19 cellular contexts compared by ENCODE assay signal in genomic region chr16:69906838-69907301, GRCh38. TPM values are rescaled to one million over a fixed set of nuclear protein-coding genes. Genes with fewer than 3 reads are reported as not detected.
DNase-seq lines count a peak whose midpoint lies in the region; ATAC-seq and TF ChIP-seq lines count a peak whose summit lies in the region.
"Had no signal": no experiment of that assay in that cellular context is flagged by ENCODE, and none has a peak within 500 bp of the region (broad histone marks: within the 10 kb centered on the region; RNA-seq: fewer than 3 reads in every experiment).

No MANE protein-coding gene starts in this region.

- TF ChIP-seq RAD21 in SK-N-SH (IDR thresholded peaks at IDR 0.05; ENCODE audit: low read length) = no peak

- WGBS in SK-N-SH (ENCODE audit: low lambda C conversion rate) = 87% methylated on average over 3 of the region's 3 CpGs
- WGBS in smooth muscle cell (ENCODE audit: low lambda C conversion rate) = 51% methylated on average over 3 of the region's 3 CpGs
- 83 to 94% methylated on average over 3 of the region's 3 CpGs for WGBS in body of pancreas, 2 donors

- no peaks in the 10 kb centered on the region for H3K27me3 ChIP-seq in SK-N-SH (ENCODE audit: insufficient read depth)
- H3K27me3 ChIP-seq in smooth muscle cell (ENCODE audit: low read depth) = no peaks in the 10 kb centered on the region
- no peaks in the 10 kb centered on the region for H3K27me3 ChIP-seq in body of pancreas
- H3K27me3 ChIP-seq: esophagus squamous epithelium, SJCRH30 had no signal

- CTCF ChIA-PET in SK-N-SH (lab: Yijun Ruan, JAX) = interaction anchor here (1.9 kb wide), 1 partner anchor 24 kb away, joined by 6 read pairs; no protein-coding TSS in a partner anchor

- H3K4me2 ChIP-seq in SK-N-SH (no peak overlapping the region), smooth muscle cell (peak overlapping the region; percentile 29)

- H3F3A ChIP-seq in SK-N-SH (replicated peaks; ENCODE audit: insufficient read depth) (no peaks in the 10 kb centered on the region), smooth muscle cell (ENCODE audit: low read depth) (no peaks in the 10 kb centered on the region)

- in situ Hi-C loops in astrocyte of the cerebellum (cut with HindIII; ENCODE audit: low sequenced_read_pairs) = no loop called here

- no peaks in the 10 kb centered on the region for H3K4me1 ChIP-seq in SK-N-SH (ENCODE audit: control insufficient read depth in 1 of 2, insufficient read depth in 2 of 2, low read depth in 1 of 2, low read length in 1 of 2)
- no peaks in the 10 kb centered on the region for H3K4me1 ChIP-seq in smooth muscle cell (ENCODE audit: low read depth)
- no peaks in the 10 kb centered on the region for H3K4me1 ChIP-seq in body of pancreas
- H3K4me1 ChIP-seq: SJCRH30 had no signal

- no peak overlapping the region for H3K9ac ChIP-seq in SK-N-SH
- H3K9ac ChIP-seq in smooth muscle cell (ENCODE audit: low read depth) = no peak overlapping the region

- no peaks in the 10 kb centered on the region for H3K9me3 ChIP-seq in SK-N-SH
- H3K9me3 ChIP-seq in smooth muscle cell (replicated peaks; ENCODE audit: low read depth) = no peaks in the 10 kb centered on the region
- H3K9me3 ChIP-seq in body of pancreas = no peaks in the 10 kb centered on the region
- H3K9me3 ChIP-seq: esophagus squamous epithelium, SJCRH30 had no signal

- POLR2A ChIA-PET in SK-N-SH (lab: Yijun Ruan, JAX) = no interaction called here

- no peaks in the 10 kb centered on the region for H3K79me2 ChIP-seq in SK-N-SH (ENCODE audit: insufficient read depth)
- no peaks in the 10 kb centered on the region for H3K79me2 ChIP-seq in smooth muscle cell (ENCODE audit: low read depth)

- TF ChIP-seq CTCF in SK-N-SH (IDR thresholded peaks at IDR 0.05) = no peak
- no peak for TF ChIP-seq CTCF in astrocyte of the cerebellum (IDR thresholded peaks at IDR 0.05; ENCODE audit: low read depth, low read length, missing control alignments)
- TF ChIP-seq CTCF in fibroblast of villous mesenchyme (IDR thresholded peaks at IDR 0.05; ENCODE audit: insufficient read depth, low read depth, low read length) = no peak
- TF ChIP-seq CTCF in smooth muscle cell (IDR thresholded peaks at IDR 0.05; ENCODE audit: borderline replicate concordance, insufficient read depth, poor library complexity, severe bottlenecking) = no peak
- TF ChIP-seq CTCF in body of pancreas (IDR thresholded peaks at IDR 0.05) = no peak

- no peaks in the 10 kb centered on the region for H3K9me2 ChIP-seq in SK-N-SH

- DNase-seq in SK-N-SH = no peak
- DNase-seq in astrocyte of the cerebellum (ENCODE audit: low read depth) = peak; percentile 55
- peak; percentile 95 for DNase-seq in fibroblast of villous mesenchyme (ENCODE audit: low read depth)
- no peak for DNase-seq in smooth muscle cell (lab: John Stamatoyannopoulos, UW; ENCODE audit: unreplicated experiment)
- DNase-seq in body of pancreas = no peak
- DNase-seq in HuH-7 (ENCODE audit: low spot score) = no peak
- DNase-seq: activated CD4-positive, alpha-beta T cell treated with anti-CD3 and anti-CD28 coated beads for 1 hour; activated CD8-positive, alpha-beta memory T cell treated with anti-CD3 and anti-CD28 coated beads, Interleukin-2, amount 10 ng/mL, durations not matched to agents 7 days and 5 days; activated gamma-delta T cell treated with Interleukin-2 at 50 U/mL for 16 hours; esophagus squamous epithelium; NCI-H2029; NCI-H510A; SJCRH30; stimulated activated CD4-positive, alpha-beta T cell treated with anti-CD3 and anti-CD28 coated beads, Interleukin-12 subunit alpha, Interleukin-12 subunit beta, amount 100 ng/mL, for 4 hours had no signal

- H3K36me3 ChIP-seq in SK-N-SH (replicated peaks in 1 of 2; ENCODE audit: control insufficient read depth in 1 of 2, insufficient read depth in 2 of 2, low read length in 1 of 2) = peaks cover 4 to 6% of the 10 kb centered on the region in 2 experiments
- no peaks in the 10 kb centered on the region for H3K36me3 ChIP-seq in smooth muscle cell (ENCODE audit: low read depth)
- peaks cover 0 to 10% of the 10 kb centered on the region in 2 donors for H3K36me3 ChIP-seq in body of pancreas (replicated peaks in 1 of 2; ENCODE audit: insufficient read depth in 1 of 2, low read depth in 2 of 2)
- H3K36me3 ChIP-seq: SJCRH30 had no signal

- intact Hi-C loops in body of pancreas (cut with DNase I) = no loop called here

- TF ChIP-seq EP300 in SK-N-SH (IDR thresholded peaks at IDR 0.05; ENCODE audit: borderline replicate concordance in 1 of 2, low read depth in 1 of 2, low read length in 1 of 2) = no peak

- H3K4me3 ChIP-seq in SK-N-SH (ENCODE audit: low read depth in 2 of 2, low read length in 1 of 2) (no peak overlapping the region), astrocyte of the cerebellum (ENCODE audit: low read depth, low read length) (no peak overlapping the region), fibroblast of villous mesenchyme (ENCODE audit: low read depth, low read length) (no peak overlapping the region), smooth muscle cell (no peak overlapping the region), body of pancreas (no peak overlapping the region)
- H3K4me3 ChIP-seq: esophagus squamous epithelium, SJCRH30 had no signal

- TF ChIP-seq POLR2A in body of pancreas (IDR thresholded peaks at IDR 0.05) = no peak

- H4K20me1 ChIP-seq in SK-N-SH (ENCODE audit: insufficient read depth) (no peaks in the 10 kb centered on the region), smooth muscle cell (ENCODE audit: low read depth) (no peaks in the 10 kb centered on the region)

- no peak overlapping the region for H2AFZ ChIP-seq in SK-N-SH (ENCODE audit: low read depth)
- H2AFZ ChIP-seq in smooth muscle cell (ENCODE audit: low read depth) = no peak overlapping the region

- ATAC-seq in SK-N-SH treated with all-trans-retinoic acid at 6 μM for 48 hours (peak; percentile 40; the same call in 2 of the 3 replicates), body of pancreas (no peak), GM21576 (IDR thresholded peaks at IDR 0.05; ENCODE audit: unreplicated experiment) (no peak)
- ATAC-seq: activated CD8-positive, alpha-beta memory T cell treated with anti-CD3 and anti-CD28 coated beads, Interleukin-2, amount 10 ng/mL, durations not matched to agents 7 days and 5 days; HCT116; stimulated activated memory B cell treated with anti-CD40 and anti-IgM and Interleukin-4, amounts not matched to agents 10 μg/mL and 1 μg/mL and 100 μg/mL, for 72 hours had no signal

- no peak overlapping the region for H3K27ac ChIP-seq in SK-N-SH (ENCODE audit: low read depth in 2 of 2, low read length in 1 of 2)
- H3K27ac ChIP-seq in smooth muscle cell (ENCODE audit: low read depth) = no peak overlapping the region
- H3K27ac ChIP-seq in body of pancreas = no peak overlapping the region
- H3K27ac ChIP-seq: 22Rv1, esophagus squamous epithelium, SJCRH30 had no signal

TF ChIP-seq in SK-N-SH treated with all-trans-retinoic acid at 6 μM for 48 hours, 23 proteins besides CTCF, POLR2A, EP300 and RAD21 (continues in another document):
- TF ChIP-seq, protein P1, sequence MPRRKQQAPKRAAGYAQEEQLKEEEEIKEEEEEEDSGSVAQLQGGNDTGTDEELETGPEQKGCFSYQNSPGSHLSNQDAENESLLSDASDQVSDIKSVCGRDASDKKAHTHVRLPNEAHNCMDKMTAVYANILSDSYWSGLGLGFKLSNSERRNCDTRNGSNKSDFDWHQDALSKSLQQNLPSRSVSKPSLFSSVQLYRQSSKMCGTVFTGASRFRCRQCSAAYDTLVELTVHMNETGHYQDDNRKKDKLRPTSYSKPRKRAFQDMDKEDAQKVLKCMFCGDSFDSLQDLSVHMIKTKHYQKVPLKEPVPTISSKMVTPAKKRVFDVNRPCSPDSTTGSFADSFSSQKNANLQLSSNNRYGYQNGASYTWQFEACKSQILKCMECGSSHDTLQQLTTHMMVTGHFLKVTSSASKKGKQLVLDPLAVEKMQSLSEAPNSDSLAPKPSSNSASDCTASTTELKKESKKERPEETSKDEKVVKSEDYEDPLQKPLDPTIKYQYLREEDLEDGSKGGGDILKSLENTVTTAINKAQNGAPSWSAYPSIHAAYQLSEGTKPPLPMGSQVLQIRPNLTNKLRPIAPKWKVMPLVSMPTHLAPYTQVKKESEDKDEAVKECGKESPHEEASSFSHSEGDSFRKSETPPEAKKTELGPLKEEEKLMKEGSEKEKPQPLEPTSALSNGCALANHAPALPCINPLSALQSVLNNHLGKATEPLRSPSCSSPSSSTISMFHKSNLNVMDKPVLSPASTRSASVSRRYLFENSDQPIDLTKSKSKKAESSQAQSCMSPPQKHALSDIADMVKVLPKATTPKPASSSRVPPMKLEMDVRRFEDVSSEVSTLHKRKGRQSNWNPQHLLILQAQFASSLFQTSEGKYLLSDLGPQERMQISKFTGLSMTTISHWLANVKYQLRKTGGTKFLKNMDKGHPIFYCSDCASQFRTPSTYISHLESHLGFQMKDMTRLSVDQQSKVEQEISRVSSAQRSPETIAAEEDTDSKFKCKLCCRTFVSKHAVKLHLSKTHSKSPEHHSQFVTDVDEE (CRISPR knock-in tag; IDR thresholded peaks at IDR 0.05) = no peak

TF ChIP-seq in SK-N-SH, 30 proteins besides CTCF, POLR2A, EP300 and RAD21 (continues in another document):
- TF ChIP-seq FOXJ3 (CRISPR knock-in tag; IDR thresholded peaks at IDR 0.05) (no peak), NRF1 (IDR thresholded peaks at IDR 0.05; ENCODE audit: low read depth, low read length) (no peak), RCOR1 (IDR thresholded peaks at IDR 0.05; ENCODE audit: low read length) (no peak), FOXM1 (IDR thresholded peaks at IDR 0.05; ENCODE audit: low read depth) (no peak), FOSL2 (IDR thresholded peaks at IDR 0.05; ENCODE audit: borderline replicate concordance, low read depth) (no peak)

RNA-seq across cellular contexts. Expression of gene CLEC18A, which starts 44.3 kb away (rescaled TPM):
- polyA plus RNA-seq in SK-N-SH (2012; rRNA removed) (0.15 and 0.20 TPM in 2 replicates), smooth muscle cell (0.76 and 1.6 TPM in 2 replicates)
- polyA plus RNA-seq in SK-N-SH (2012; cell fraction: cytosol; rRNA removed) = 0.01 and 0.04 TPM in 2 replicates
- 2.0 and 3.1 TPM in 2 replicates for polyA plus RNA-seq in SK-N-SH (2012; cell fraction: nucleus; rRNA removed)
- total RNA-seq in fibroblast of villous mesenchyme (0.32 and 0.86 TPM in 2 replicates), smooth muscle cell (0.45 and 2.1 TPM in 2 replicates), body of pancreas (1 to 10 TPM in 1 of 2 donors, under 1 TPM in 1; 0.33 to 2.1 TPM)

Comparison
In these comparisons a context has a peak if more than half of its experiments do, and no peak if none do; other contexts are left out.
1. DNase-seq: peak in astrocyte of the cerebellum (single experiment) and fibroblast of villous mesenchyme (single experiment); none in SK-N-SH (single experiment), smooth muscle cell (single experiment), body of pancreas (0 of 4) and HuH-7 (single experiment).